ENCODE assay signal across 25 cellular contexts in the genomic region with DNA sequence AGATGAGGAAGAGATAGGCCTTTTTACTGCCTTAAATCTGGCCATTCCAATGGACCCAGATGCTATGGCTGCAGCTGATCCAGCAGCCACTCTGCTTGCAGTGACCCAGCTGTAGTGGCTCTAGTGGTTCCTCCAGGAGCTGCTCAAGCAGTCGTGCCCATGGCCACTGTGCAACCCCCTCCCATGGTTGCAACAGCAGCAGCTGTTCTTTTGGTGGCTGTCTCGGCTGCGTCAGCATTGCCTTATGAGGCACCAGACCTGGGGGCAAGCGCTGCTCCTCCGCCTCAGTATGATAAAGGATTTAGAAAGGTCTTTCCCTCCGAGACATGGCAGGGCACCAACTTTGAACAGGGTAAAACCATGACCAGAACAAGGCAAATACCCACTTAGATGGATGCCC.
"Had no signal": no experiment of that assay in that cellular context is flagged by ENCODE, and none has a peak within 500 bp of the region (broad histone marks: within the 10 kb centered on the region; RNA-seq: fewer than 3 reads in every experiment).

No MANE protein-coding gene starts in this region.

- H3K4me1 ChIP-seq: neural progenitor cell, parathyroid adenoma, psoas muscle, right lobe of liver, sigmoid colon, suprapubic skin, testis, tibial artery, transverse colon, vagina had no signal

- FAIRE-seq: small intestine, urothelium cell line had no signal

- H3K4me2 ChIP-seq: neural progenitor cell had no signal

- H3K36me3 ChIP-seq: neural progenitor cell, ovary, right lobe of liver, sigmoid colon, suprapubic skin, tibial artery, transverse colon, vagina had no signal

- H3K9me3 ChIP-seq: ovary, psoas muscle, right lobe of liver, sigmoid colon, suprapubic skin, testis, tibial artery, transverse colon, vagina had no signal

- H2AFZ ChIP-seq: neural progenitor cell, parathyroid adenoma had no signal

- H3K79me2 ChIP-seq: parathyroid adenoma had no signal

- H3K9ac ChIP-seq: neural progenitor cell, parathyroid adenoma had no signal

- H3K27me3 ChIP-seq: neural progenitor cell, ovary, right lobe of liver, sigmoid colon, suprapubic skin, testis, tibial artery, transverse colon, vagina had no signal

- ATAC-seq: natural killer cell; psoas muscle; right cardiac atrium; right lobe of liver; stimulated activated naive CD8-positive, alpha-beta T cell treated with anti-CD3 and anti-CD28 coated beads, Interleukin-15, amount 100 ng/mL, for 72 hours; stimulated activated naive CD8-positive, alpha-beta T cell treated with anti-CD3 and anti-CD28 coated beads, Interleukin-15, Interleukin-2, amounts not matched to agents 100 U/mL and 50 U/mL, for 24 hours had no signal

- H3K4me3 ChIP-seq: neural progenitor cell, ovary, psoas muscle, right lobe of liver, sigmoid colon, suprapubic skin, testis, tibial artery, transverse colon, vagina had no signal

- DNase-seq: natural killer cell; occipital lobe; ovary; psoas muscle; right cardiac atrium; right lobe of liver; sigmoid colon; small intestine; stimulated activated CD4-positive, alpha-beta T cell treated with anti-CD3 and anti-CD28 coated beads, Interleukin-15, amount 100 ng/mL, for 24 hours; stimulated activated CD4-positive, alpha-beta T cell treated with anti-CD3 and anti-CD28 coated beads, Interleukin-2, amount 100 ng/mL, for 24 hours; stimulated activated CD4-positive, alpha-beta T cell treated with anti-CD3 and anti-CD28 coated beads, Interleukin-4, amount 100 ng/mL, for 1 hour; stimulated activated CD4-positive, alpha-beta T cell treated with anti-CD3 and anti-CD28 coated beads, Interleukin-4, amount 100 ng/mL, for 4 hours; stimulated activated CD8-positive, alpha-beta memory T cell treated with anti-CD3 and anti-CD28 coated beads, Interleukin-4, amount 100 ng/mL, for 48 hours; stimulated activated naive CD4-positive, alpha-beta T cell; stimulated activated naive CD8-positive, alpha-beta T cell treated with anti-CD3 and anti-CD28 coated beads, Interleukin-15, amount 100 ng/mL, for 72 hours; stimulated activated naive CD8-positive, alpha-beta T cell treated with anti-CD3 and anti-CD28 coated beads, Interleukin-15, Interleukin-2, amounts not matched to agents 100 U/mL and 50 U/mL, for 24 hours; substantia nigra; testis; tibial artery; transverse colon had no signal

- H3K27ac ChIP-seq: neural progenitor cell, ovary, parathyroid adenoma, psoas muscle, right lobe of liver, sigmoid colon, suprapubic skin, testis, tibial artery, transverse colon, vagina had no signal
